ENCODE assay signal across 26 cellular contexts in genomic region chr5:12526113-12526512, GRCh38.
"Had no signal": no experiment of that assay in that cellular context is flagged by ENCODE, and none has a peak within 500 bp of the region (broad histone marks: within the 10 kb centered on the region; RNA-seq: fewer than 3 reads in every experiment).

No MANE protein-coding gene starts in this region.

- H3K27me3 Mint-ChIP-seq: naive B cell; stimulated activated memory B cell treated with anti-CD40 and anti-IgM and Interleukin-4, amounts not matched to agents 10 μg/mL and 1 μg/mL and 100 μg/mL, for 72 hours; stimulated activated naive CD8-positive, alpha-beta T cell treated with anti-CD3 and anti-CD28 coated beads, Interleukin-15, amount 100 ng/mL, for 72 hours had no signal

- H3K4me3 ChIP-seq: left ventricle myocardium inferior, lung, neural progenitor cell, right atrium auricular region, right lobe of liver, smooth muscle cell, transverse colon, upper lobe of left lung, vagina had no signal

- H3K36me3 Mint-ChIP-seq: mesothelial cell of epicardium; naive B cell; natural killer cell; neural progenitor cell; stimulated activated memory B cell treated with anti-CD40 and anti-IgM and Interleukin-4, amounts not matched to agents 10 μg/mL and 1 μg/mL and 100 μg/mL, for 72 hours had no signal

- DNase-seq: islet precursor cell; left ventricle myocardium inferior; mesendoderm; naive B cell; natural killer cell; nephron progenitor cell; occipital lobe; right lobe of liver; stimulated activated CD4-positive, alpha-beta T cell treated with anti-CD3 and anti-CD28 coated beads, Interleukin-1b, Interleukin-23, amount 100 ng/mL, for 48 hours; stimulated activated CD4-positive, alpha-beta T cell treated with anti-CD3 and anti-CD28 coated beads, Interleukin-2, amount 100 ng/mL, for 48 hours; stimulated activated CD4-positive, alpha-beta T cell treated with anti-CD3 and anti-CD28 coated beads, Interleukin-4, amount 100 ng/mL, for 4 hours; stimulated activated CD8-positive, alpha-beta memory T cell treated with anti-CD3 and anti-CD28 coated beads, Interleukin-4, amount 100 ng/mL, for 48 hours; stimulated activated naive CD4-positive, alpha-beta T cell treated with Interleukin-2 at 50 U/mL for 16 hours; stimulated activated naive CD8-positive, alpha-beta T cell treated with anti-CD3 and anti-CD28 coated beads, Interleukin-15, amount 100 ng/mL, for 72 hours; substantia nigra; transverse colon; upper lobe of left lung had no signal

- H3K9ac ChIP-seq: neural progenitor cell, parathyroid adenoma had no signal

- H3K27ac ChIP-seq: left ventricle myocardium inferior, neural progenitor cell, neutrophil, parathyroid adenoma, right atrium auricular region, right lobe of liver, transverse colon, upper lobe of left lung, vagina had no signal

- H3K4me2 ChIP-seq: neural progenitor cell, smooth muscle cell had no signal

- H2AFZ ChIP-seq: neural progenitor cell, parathyroid adenoma had no signal

- H3K4me1 ChIP-seq: left ventricle myocardium inferior, neural progenitor cell, parathyroid adenoma, right atrium auricular region, right lobe of liver, transverse colon, upper lobe of left lung, vagina had no signal

- H3K27ac Mint-ChIP-seq: mesothelial cell of epicardium; naive B cell; natural killer cell; nephron progenitor cell; neural progenitor cell; stimulated activated memory B cell treated with anti-CD40 and anti-IgM and Interleukin-4, amounts not matched to agents 10 μg/mL and 1 μg/mL and 100 μg/mL, for 72 hours; stimulated activated naive CD8-positive, alpha-beta T cell treated with anti-CD3 and anti-CD28 coated beads, Interleukin-15, amount 100 ng/mL, for 72 hours had no signal

- H3K79me2 ChIP-seq: parathyroid adenoma had no signal

- H3K9me3 ChIP-seq: neutrophil, right lobe of liver, transverse colon, upper lobe of left lung, vagina had no signal

- H3K4me3 Mint-ChIP-seq: mesothelial cell of epicardium; naive B cell; natural killer cell; nephron progenitor cell; neural progenitor cell; stimulated activated memory B cell treated with anti-CD40 and anti-IgM and Interleukin-4, amounts not matched to agents 10 μg/mL and 1 μg/mL and 100 μg/mL, for 72 hours; stimulated activated naive CD8-positive, alpha-beta T cell treated with anti-CD3 and anti-CD28 coated beads, Interleukin-15, amount 100 ng/mL, for 72 hours had no signal

- H3K36me3 ChIP-seq: left ventricle myocardium inferior, neural progenitor cell, neutrophil, right atrium auricular region, right lobe of liver, transverse colon, upper lobe of left lung, vagina had no signal

- H3K27me3 ChIP-seq: neural progenitor cell, neutrophil, right atrium auricular region, right lobe of liver, transverse colon, upper lobe of left lung, vagina had no signal

- ATAC-seq: natural killer cell; right lobe of liver; stimulated activated memory B cell treated with anti-CD40 and anti-IgM and Interleukin-4, amounts not matched to agents 10 μg/mL and 1 μg/mL and 100 μg/mL, for 72 hours; stimulated activated naive CD8-positive, alpha-beta T cell treated with anti-CD3 and anti-CD28 coated beads, Interleukin-15, amount 100 ng/mL, for 72 hours had no signal

- H3K4me1 Mint-ChIP-seq: mesothelial cell of epicardium; naive B cell; natural killer cell; nephron progenitor cell; neural progenitor cell; stimulated activated memory B cell treated with anti-CD40 and anti-IgM and Interleukin-4, amounts not matched to agents 10 μg/mL and 1 μg/mL and 100 μg/mL, for 72 hours; stimulated activated naive CD8-positive, alpha-beta T cell treated with anti-CD3 and anti-CD28 coated beads, Interleukin-15, amount 100 ng/mL, for 72 hours had no signal

- H3K9me3 Mint-ChIP-seq: nephron progenitor cell; neural progenitor cell; stimulated activated memory B cell treated with anti-CD40 and anti-IgM and Interleukin-4, amounts not matched to agents 10 μg/mL and 1 μg/mL and 100 μg/mL, for 72 hours had no signal
